ENCODE assay signal across 8 cellular contexts in the genomic region with DNA sequence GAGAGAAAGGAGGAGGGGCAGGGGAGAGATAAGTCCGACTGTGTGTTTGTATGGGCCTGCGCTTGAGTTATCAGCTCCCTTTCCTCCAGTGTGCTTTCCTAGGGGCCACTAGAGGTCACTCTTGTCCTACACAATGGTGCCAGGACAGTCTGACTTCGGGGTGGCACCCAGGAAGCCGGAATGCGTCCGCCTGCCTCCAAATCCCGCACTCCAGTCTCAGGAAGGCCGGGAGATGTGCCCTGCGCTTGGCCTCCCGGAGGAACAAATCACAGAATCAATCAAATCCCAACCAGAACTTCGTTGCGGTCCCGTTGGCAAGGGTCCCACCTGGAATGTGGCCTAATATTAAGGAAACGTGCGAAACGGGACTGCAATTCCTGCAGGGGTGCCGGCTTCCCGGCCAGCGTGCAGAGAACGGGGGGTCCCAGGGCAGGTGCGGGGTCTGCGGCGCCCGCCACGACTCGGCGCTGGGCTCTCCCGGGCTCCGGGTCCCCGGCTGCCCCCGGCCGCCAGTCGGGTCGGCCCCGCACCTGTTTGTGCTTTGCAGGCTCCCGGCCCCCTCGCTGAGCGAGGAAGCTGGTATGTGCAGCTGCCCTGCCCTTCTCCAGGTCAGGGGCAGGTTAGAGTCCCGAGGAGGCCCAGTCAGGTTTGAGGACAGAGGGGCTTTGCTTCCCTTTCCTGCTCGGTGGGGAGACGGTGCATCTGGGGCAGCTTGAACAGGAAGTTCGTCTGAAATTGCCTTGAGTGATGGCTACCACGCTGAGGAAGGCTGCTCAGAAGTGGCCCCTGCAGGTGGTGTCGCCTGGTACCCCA. TPM values are rescaled to one million over a fixed set of nuclear protein-coding genes. Genes with fewer than 3 reads are reported as not detected.
DNase-seq lines count a peak whose midpoint lies in the region; ATAC-seq and TF ChIP-seq lines count a peak whose summit lies in the region.

No MANE protein-coding gene starts in this region.

- no peaks in the 10 kb centered on the region for H3F3A ChIP-seq in PC-3 (ENCODE audit: low read length, unreplicated experiment)

- peak overlapping the region; percentile 93 for H2AFZ ChIP-seq in PC-3 (ENCODE audit: low read length)

- no peaks in the 10 kb centered on the region for H4K20me1 ChIP-seq in PC-3 (ENCODE audit: low read length)

- H3K4me1 ChIP-seq in HUES48 (ENCODE audit: control insufficient read depth, insufficient read depth, low read length), result peaks cover 5% of the 10 kb centered on the region
- peaks cover 17% of the 10 kb centered on the region for H3K4me1 ChIP-seq in PC-3 (ENCODE audit: insufficient read depth, low read length)
- H3K4me1 ChIP-seq in naive thymus-derived CD4-positive, alpha-beta T cell (ENCODE audit: control insufficient read depth in 2 of 2, insufficient read depth in 2 of 2, low read length in 2 of 2), result no peaks in the 10 kb centered on the region

- POLR2A ChIA-PET in PC-3 (lab: Charles Lee; ENCODE audit: unreplicated experiment), result interaction anchor here (0.7 kb wide), 1 partner anchor 202 kb away, joined by 3 read pairs; no protein-coding TSS in a partner anchor
- POLR2A ChIA-PET in naive thymus-derived CD4-positive, alpha-beta T cell (lab: Charles Lee), result interaction anchor here (1.3 kb wide), 1 partner anchor 1153 kb away, joined by 3 read pairs; a partner anchor contains a TSS

- peak overlapping the region; percentile 97 for H3K4me2 ChIP-seq in PC-3 (ENCODE audit: low read length)

- H3K36me3 ChIP-seq in HUES48 (ENCODE audit: control insufficient read depth, insufficient read depth, low read length) (no peaks in the 10 kb centered on the region), PC-3 (ENCODE audit: low read depth, low read length) (no peaks in the 10 kb centered on the region)
- H3K36me3 ChIP-seq in naive thymus-derived CD4-positive, alpha-beta T cell (ENCODE audit: control insufficient read depth in 2 of 3, insufficient read depth in 3 of 3, low read length in 3 of 3), result no peaks in the 10 kb centered on the region

- ATAC-seq in GM21515 (IDR thresholded peaks at IDR 0.05; ENCODE audit: unreplicated experiment) (peak; percentile 95), PC-3 (peak; percentile 94)
- ATAC-seq in activated T-cell treated with anti-CD3 and anti-CD28 coated beads, Interleukin-2, amount 50 U/mL, for 72 hours (replicated peaks in 1 of 2), result peak; percentile 96 to 97
- peak; percentile 96 for ATAC-seq in naive thymus-derived CD4-positive, alpha-beta T cell

- no peaks in the 10 kb centered on the region for H3K9me3 Mint-ChIP-seq in activated T-cell treated with anti-CD3 and anti-CD28 coated beads, Interleukin-2, amount 50 U/mL, for 72 hours
- peaks cover 0 to 2% (median 0%) of the 10 kb centered on the region in 11 donors for H3K9me3 Mint-ChIP-seq in naive thymus-derived CD4-positive, alpha-beta T cell
- no peaks in the 10 kb centered on the region for H3K9me3 Mint-ChIP-seq in stimulated activated naive CD8-positive, alpha-beta T cell treated with anti-CD3 and anti-CD28 coated beads, Interleukin-15, Interleukin-2, amounts not matched to agents 100 ng/mL and 50 ng/mL, for 24 hours

- CTCF ChIA-PET in PC-3 (lab: Charles Lee), result interaction anchor here (0.6 to 1.2 kb wide), 9 partner anchors 16 to 944 kb away, joined by 3 to 5 read pairs (median 3); no protein-coding TSS in a partner anchor
- CTCF ChIA-PET in naive thymus-derived CD4-positive, alpha-beta T cell (lab: Charles Lee), result interaction anchor here (0.5 to 3.8 kb wide), 13 partner anchors 10 to 783 kb away, joined by 3 to 32 read pairs (median 4); no protein-coding TSS in a partner anchor

- H3K36me3 Mint-ChIP-seq in activated T-cell treated with anti-CD3 and anti-CD28 coated beads, Interleukin-2, amount 50 U/mL, for 72 hours (ENCODE audit: insufficient read depth in 2 of 2), result no peaks in the 10 kb centered on the region
- no peaks in the 10 kb centered on the region for H3K36me3 Mint-ChIP-seq in naive thymus-derived CD4-positive, alpha-beta T cell
- no peaks in the 10 kb centered on the region for H3K36me3 Mint-ChIP-seq in stimulated activated naive CD8-positive, alpha-beta T cell treated with anti-CD3 and anti-CD28 coated beads, Interleukin-15, Interleukin-2, amounts not matched to agents 100 ng/mL and 50 ng/mL, for 24 hours (ENCODE audit: low read depth)

- no TSS peak for BruUV-seq in PC-3 (replicated peaks; lab: Mats Ljungman, UMichigan)

- H3K27me3 ChIP-seq in HUES48 (ENCODE audit: control insufficient read depth, insufficient read depth, low read length) (peaks cover 14% of the 10 kb centered on the region), PC-3 (ENCODE audit: low read length) (no peaks in the 10 kb centered on the region)
- H3K27me3 ChIP-seq in naive thymus-derived CD4-positive, alpha-beta T cell (ENCODE audit: control insufficient read depth in 2 of 2, insufficient read depth in 2 of 2, low read length in 2 of 2), result no peaks in the 10 kb centered on the region

- H3K27ac Mint-ChIP-seq in activated T-cell treated with anti-CD3 and anti-CD28 coated beads, Interleukin-2, amount 50 U/mL, for 72 hours, result no peak overlapping the region
- H3K27ac Mint-ChIP-seq in naive thymus-derived CD4-positive, alpha-beta T cell, result peak overlapping the region in 8 of 9 donors; percentile 67 to 93 (median 88)
- H3K27ac Mint-ChIP-seq in stimulated activated naive CD8-positive, alpha-beta T cell treated with anti-CD3 and anti-CD28 coated beads, Interleukin-15, Interleukin-2, amounts not matched to agents 100 ng/mL and 50 ng/mL, for 24 hours, result peak overlapping the region; percentile 90

- H3K4me3 ChIP-seq in HUES48 (ENCODE audit: low read depth, low read length) (peak overlapping the region; percentile 55), PC-3 (ENCODE audit: low read length) (peak overlapping the region; percentile 72), fibroblast of mammary gland (ENCODE audit: control insufficient read depth, low read depth, low read length) (peak overlapping the region; percentile 44)
- peak overlapping the region; percentile 92 for H3K4me3 ChIP-seq in naive thymus-derived CD4-positive, alpha-beta T cell (ENCODE audit: low read length)

- no peaks in the 10 kb centered on the region for H3K9me2 ChIP-seq in PC-3 (replicated peaks; ENCODE audit: low read length)

- peak overlapping the region; percentile 90 to 93 for H3K4me3 Mint-ChIP-seq in activated T-cell treated with anti-CD3 and anti-CD28 coated beads, Interleukin-2, amount 50 U/mL, for 72 hours
- peak overlapping the region; percentile 86 to 100 (median 96) for H3K4me3 Mint-ChIP-seq in naive thymus-derived CD4-positive, alpha-beta T cell
- H3K4me3 Mint-ChIP-seq in stimulated activated naive CD8-positive, alpha-beta T cell treated with anti-CD3 and anti-CD28 coated beads, Interleukin-15, Interleukin-2, amounts not matched to agents 100 ng/mL and 50 ng/mL, for 24 hours, result peak overlapping the region; percentile 89

- peaks cover 14% of the 10 kb centered on the region for H3K4me1 Mint-ChIP-seq in activated T-cell treated with anti-CD3 and anti-CD28 coated beads, Interleukin-2, amount 50 U/mL, for 72 hours (ENCODE audit: low read depth)
- peaks cover 0 to 12% (median 6%) of the 10 kb centered on the region in 7 donors for H3K4me1 Mint-ChIP-seq in naive thymus-derived CD4-positive, alpha-beta T cell
- peaks cover 16% of the 10 kb centered on the region for H3K4me1 Mint-ChIP-seq in stimulated activated naive CD8-positive, alpha-beta T cell treated with anti-CD3 and anti-CD28 coated beads, Interleukin-15, Interleukin-2, amounts not matched to agents 100 ng/mL and 50 ng/mL, for 24 hours (ENCODE audit: low read depth)

- H3K27ac ChIP-seq in HUES48 (ENCODE audit: low read depth, low read length), result no peak overlapping the region
- H3K27ac ChIP-seq in PC-3 (ENCODE audit: low read length), result no peak overlapping the region
- H3K27ac ChIP-seq in naive thymus-derived CD4-positive, alpha-beta T cell (ENCODE audit: low read depth, low read length), result peak overlapping the region; percentile 45

- intact Hi-C loops in PC-3 (cut with micrococcal nuclease), result loop anchor here (1.0 to 5.0 kb wide), 5 partner anchors 197 to 809 kb away; no protein-coding TSS in a partner anchor
- intact Hi-C loops in naive thymus-derived CD4-positive, alpha-beta T cell (cut with micrococcal nuclease), result loop anchor here (1.0 to 5.0 kb wide), 7 partner anchors 21 to 1580 kb away; a partner anchor contains a TSS

- H3K9me3 ChIP-seq in HUES48 (ENCODE audit: control insufficient read depth, insufficient read depth, low read length), result no peaks in the 10 kb centered on the region
- H3K9me3 ChIP-seq in PC-3 (ENCODE audit: low read length), result no peaks in the 10 kb centered on the region
- H3K9me3 ChIP-seq in naive thymus-derived CD4-positive, alpha-beta T cell (ENCODE audit: control insufficient read depth in 2 of 3, low read length in 3 of 3), result no peaks in the 10 kb centered on the region

- peaks cover 10% of the 10 kb centered on the region for H3K27me3 Mint-ChIP-seq in activated T-cell treated with anti-CD3 and anti-CD28 coated beads, Interleukin-2, amount 50 U/mL, for 72 hours (ENCODE audit: low read depth)
- H3K27me3 Mint-ChIP-seq in naive thymus-derived CD4-positive, alpha-beta T cell, result peaks cover 0 to 36% (median 6%) of the 10 kb centered on the region in 5 donors
- H3K27me3 Mint-ChIP-seq in stimulated activated naive CD8-positive, alpha-beta T cell treated with anti-CD3 and anti-CD28 coated beads, Interleukin-15, Interleukin-2, amounts not matched to agents 100 ng/mL and 50 ng/mL, for 24 hours, result peaks cover 26% of the 10 kb centered on the region

- no peak overlapping the region for H3K9ac ChIP-seq in HUES48 (ENCODE audit: low read depth, low read length)
- H3K9ac ChIP-seq in PC-3 (ENCODE audit: low read length), result 0 out of 2 replicates have a peak overlapping the region, but pooled peaks have one; percentile 15

- no peaks in the 10 kb centered on the region for H3K79me2 ChIP-seq in PC-3 (ENCODE audit: low read length)

- DNase-seq in DMS53 (lab: John Stamatoyannopoulos, UW) (peak; percentile 93), PC-3 (peak; percentile 80), fibroblast of mammary gland (ENCODE audit: low read depth) (peak; percentile 87)
- DNase-seq in activated T-cell treated with anti-CD3 and anti-CD28 coated beads, Interleukin-2, amount 50 U/mL, for 72 hours, result peak; percentile 56 to 73
- DNase-seq in naive thymus-derived CD4-positive, alpha-beta T cell, result peak; percentile 32 to 75 (median 65)

- TF ChIP-seq CTCF in PC-3 (conservative IDR thresholded peaks at IDR 0.05; ENCODE audit: low read depth, low read length), result peak; percentile 76
- TF ChIP-seq CTCF in fibroblast of mammary gland (conservative IDR thresholded peaks at IDR 0.05; ENCODE audit: control insufficient read depth, insufficient read depth, low read depth, low read length), result peak; percentile 87

RNA-seq across cellular contexts. Expression of a gene that starts 21.0 kb away (rescaled TPM):
- total RNA-seq in PC-3 (2014; rRNA removed), result 19.1 and 20.6 TPM in 2 replicates
- total RNA-seq in activated T-cell treated with anti-CD3 and anti-CD28 coated beads, Interleukin-2, amount 50 U/mL, for 72 hours, result 10 to 100 TPM; 58.5 to 62.1 TPM
- 100 to 1,000 TPM in 2 of 5 experiments, 10 to 100 TPM in 3; 68.5 to 107 (median 90.9) TPM for total RNA-seq in naive thymus-derived CD4-positive, alpha-beta T cell
- polyA plus RNA-seq in naive thymus-derived CD4-positive, alpha-beta T cell, result 10 to 100 TPM; 54.3 to 70.8 TPM

RNA-seq across cellular contexts. Expression of a gene that starts 52.7 kb away (rescaled TPM):
- 3.1 and 9.4 TPM in 2 replicates for total RNA-seq in PC-3 (2014; rRNA removed)
- total RNA-seq in activated T-cell treated with anti-CD3 and anti-CD28 coated beads, Interleukin-2, amount 50 U/mL, for 72 hours, result 10 to 100 TPM in 1 of 2 donors, 1 to 10 TPM in 1; 6.7 to 10.4 TPM
- 10 to 100 TPM; 11.9 to 37.1 (median 26.9) TPM for total RNA-seq in naive thymus-derived CD4-positive, alpha-beta T cell
- 1 to 10 TPM; 5.6 TPM for polyA plus RNA-seq in naive thymus-derived CD4-positive, alpha-beta T cell
